23 cellular contexts compared by ENCODE assay signal in the genomic region with DNA sequence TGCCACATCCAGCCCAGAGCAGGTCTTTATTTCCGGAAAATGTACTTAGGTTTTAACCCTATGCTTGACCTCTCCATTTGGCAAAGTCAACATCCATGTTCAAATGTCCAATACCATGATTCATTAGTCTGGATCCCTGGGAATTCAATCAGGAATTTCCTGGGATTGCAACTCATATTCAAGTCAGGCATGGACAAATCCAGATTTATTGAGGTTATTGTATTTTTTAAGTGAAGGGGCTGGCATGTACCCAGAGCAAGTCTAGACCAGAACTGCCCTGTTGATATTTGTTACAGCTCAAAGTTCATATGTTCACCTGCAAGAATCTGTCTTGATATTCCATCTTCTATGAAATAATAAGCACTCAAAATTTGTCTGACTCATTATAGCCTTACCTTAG.
A peak's percentile ranks its signal among the peaks of the same experiment; 100 is the strongest.
DNase-seq lines count a peak whose midpoint lies in the region; ATAC-seq, FAIRE-seq and TF ChIP-seq lines count a peak whose summit lies in the region.
"Had no signal": no experiment of that assay in that cellular context is flagged by ENCODE, and none has a peak within 500 bp of the region (broad histone marks: within the 10 kb centered on the region; RNA-seq: fewer than 3 reads in every experiment).

No MANE protein-coding gene starts in this region.

- H3K4me2 ChIP-seq in osteoblast (ENCODE audit: insufficient read depth, low read length) = no peak overlapping the region

- no peaks in the 10 kb centered on the region for H4K20me1 ChIP-seq in osteoblast (ENCODE audit: insufficient read depth, low read length)

- FAIRE-seq in bronchial epithelial cell (lab: Jason Lieb, UNC) (no peak), small intestine (lab: Jason Lieb, UNC) (no peak)
- FAIRE-seq: GM12891, GM18507, HTR-8/SVneo had no signal

- 71 to 96% (median 80%) methylated on average over 1 of the region's 1 CpG for WGBS in small intestine, 3 donors

- H3K9me3 ChIP-seq in osteoblast (ENCODE audit: low read depth, low read length) (no peaks in the 10 kb centered on the region), small intestine (ENCODE audit: control insufficient read depth, low read depth) (no peaks in the 10 kb centered on the region)

- POLR2A ChIA-PET in RWPE1 (lab: Yijun Ruan, JAX; ENCODE audit: low non-redundant PET) = no interaction called here

- H3K4me3 ChIP-seq in bronchial epithelial cell (ENCODE audit: low read depth, low read length) = no peak overlapping the region
- no peak overlapping the region for H3K4me3 ChIP-seq in foreskin fibroblast (ENCODE audit: low read depth in 1 of 2, low read length in 2 of 2)
- no peak overlapping the region for H3K4me3 ChIP-seq in osteoblast (ENCODE audit: insufficient read depth, low read length)
- H3K4me3 ChIP-seq in small intestine (ENCODE audit: low read depth in 1 of 2, low read length in 2 of 2) = no peak overlapping the region

- no peak for TF ChIP-seq CTCF in RWPE1 (conservative IDR thresholded peaks at IDR 0.05; ENCODE audit: low read depth)
- TF ChIP-seq CTCF in bronchial epithelial cell (IDR thresholded peaks at IDR 0.05; ENCODE audit: insufficient read depth, low read length, severe bottlenecking) = no peak
- no peak for TF ChIP-seq CTCF in foreskin fibroblast (IDR thresholded peaks at IDR 0.05; ENCODE audit: low read depth, low read length)
- no peak for TF ChIP-seq CTCF in osteoblast (IDR thresholded peaks at IDR 0.05; ENCODE audit: extremely low read depth, low read depth, low read length)

- CTCF ChIA-PET in RWPE1 (lab: Yijun Ruan, JAX) = interaction anchor here (0.6 kb wide), 1 partner anchor 103 kb away, joined by 3 read pairs; no protein-coding TSS in a partner anchor

- H3K79me2 ChIP-seq in osteoblast (ENCODE audit: insufficient read depth, low read length) = no peaks in the 10 kb centered on the region

- H3K27me3 ChIP-seq in bronchial epithelial cell (ENCODE audit: control insufficient read depth, insufficient read depth, low read length) (no peaks in the 10 kb centered on the region), osteoblast (ENCODE audit: insufficient read depth, low read length) (no peaks in the 10 kb centered on the region), small intestine (ENCODE audit: control insufficient read depth in 2 of 2, insufficient read depth in 2 of 2, low read length in 2 of 2) (no peaks in the 10 kb centered on the region)

- ATAC-seq in GM18502 (IDR thresholded peaks at IDR 0.05; ENCODE audit: poor library complexity, unreplicated experiment) = no peak

- DNase-seq in RWPE1 (ENCODE audit: low spot score) = peak; percentile 71
- DNase-seq in bronchial epithelial cell (ENCODE audit: low read depth) = peak; percentile 93
- peak; percentile 10 to 50 for DNase-seq in foreskin fibroblast
- peak; percentile 6 for DNase-seq in osteoblast (ENCODE audit: insufficient read length, low spot score, missing footprints)
- DNase-seq in T-helper 1 cell = no peak
- DNase-seq in small intestine = no peak
- DNase-seq: ACHN; C1 segment of cervical spinal cord; CD8-positive, alpha-beta memory T cell; DMS53; H7; HFFc6; IMR-90; NCI-H1436; NCI-H1930; NCI-H2171 treated with DMSO at 0.1 percent for 48 hours; NCI-H446 treated with DMSO at 0.1 percent for 48 hours; OCI-M1; SIG-M5 had no signal

- H2AFZ ChIP-seq in osteoblast (ENCODE audit: low read length) = no peak overlapping the region

- no peaks in the 10 kb centered on the region for H3K4me1 ChIP-seq in osteoblast (ENCODE audit: insufficient read depth, low read length)
- H3K4me1 ChIP-seq in small intestine (ENCODE audit: control insufficient read depth in 2 of 2, insufficient read depth in 1 of 2, low read depth in 1 of 2, low read length in 1 of 2) = no peaks in the 10 kb centered on the region

- H3K36me3 ChIP-seq in bronchial epithelial cell (ENCODE audit: control insufficient read depth, insufficient read depth, low read length) (no peaks in the 10 kb centered on the region), osteoblast (ENCODE audit: insufficient read depth, low read length) (no peaks in the 10 kb centered on the region), small intestine (ENCODE audit: control insufficient read depth in 2 of 2, insufficient read depth in 2 of 2, low read length in 2 of 2) (no peaks in the 10 kb centered on the region)

- H3K27ac ChIP-seq in RWPE1 (peak overlapping the region; percentile 73), osteoblast (ENCODE audit: low read depth, low read length) (no peak overlapping the region), small intestine (ENCODE audit: low read depth in 1 of 2, low read length in 1 of 2) (no peak overlapping the region)

Comparison
In these comparisons a context has a peak if more than half of its experiments do, and no peak if none do; other contexts are left out.
1. DNase-seq: peak in RWPE1 (single experiment), bronchial epithelial cell (single experiment), foreskin fibroblast (2 of 2) and osteoblast (single experiment); none in T-helper 1 cell (0 of 5) and small intestine (single experiment).